In genomic region chr21:28805885-28806284, GRCh38 we compare ENCODE assay signal across 1 cellular context.
A peak's percentile ranks its signal among the peaks of the same experiment; 100 is the strongest.
TF ChIP-seq lines count a peak whose summit lies in the region.

No MANE protein-coding gene starts in this region.

TF ChIP-seq in K562, 482 proteins besides CTCF, POLR2A, EP300 and RAD21 (continued from another document):
- TF ChIP-seq IRF9 (tag; IDR thresholded peaks at IDR 0.05) = no peak
- TF ChIP-seq BACH1 (tag; IDR thresholded peaks at IDR 0.05) = peak; percentile 61; the same call in 1 of the 2 replicates
- TF ChIP-seq, protein P1, sequence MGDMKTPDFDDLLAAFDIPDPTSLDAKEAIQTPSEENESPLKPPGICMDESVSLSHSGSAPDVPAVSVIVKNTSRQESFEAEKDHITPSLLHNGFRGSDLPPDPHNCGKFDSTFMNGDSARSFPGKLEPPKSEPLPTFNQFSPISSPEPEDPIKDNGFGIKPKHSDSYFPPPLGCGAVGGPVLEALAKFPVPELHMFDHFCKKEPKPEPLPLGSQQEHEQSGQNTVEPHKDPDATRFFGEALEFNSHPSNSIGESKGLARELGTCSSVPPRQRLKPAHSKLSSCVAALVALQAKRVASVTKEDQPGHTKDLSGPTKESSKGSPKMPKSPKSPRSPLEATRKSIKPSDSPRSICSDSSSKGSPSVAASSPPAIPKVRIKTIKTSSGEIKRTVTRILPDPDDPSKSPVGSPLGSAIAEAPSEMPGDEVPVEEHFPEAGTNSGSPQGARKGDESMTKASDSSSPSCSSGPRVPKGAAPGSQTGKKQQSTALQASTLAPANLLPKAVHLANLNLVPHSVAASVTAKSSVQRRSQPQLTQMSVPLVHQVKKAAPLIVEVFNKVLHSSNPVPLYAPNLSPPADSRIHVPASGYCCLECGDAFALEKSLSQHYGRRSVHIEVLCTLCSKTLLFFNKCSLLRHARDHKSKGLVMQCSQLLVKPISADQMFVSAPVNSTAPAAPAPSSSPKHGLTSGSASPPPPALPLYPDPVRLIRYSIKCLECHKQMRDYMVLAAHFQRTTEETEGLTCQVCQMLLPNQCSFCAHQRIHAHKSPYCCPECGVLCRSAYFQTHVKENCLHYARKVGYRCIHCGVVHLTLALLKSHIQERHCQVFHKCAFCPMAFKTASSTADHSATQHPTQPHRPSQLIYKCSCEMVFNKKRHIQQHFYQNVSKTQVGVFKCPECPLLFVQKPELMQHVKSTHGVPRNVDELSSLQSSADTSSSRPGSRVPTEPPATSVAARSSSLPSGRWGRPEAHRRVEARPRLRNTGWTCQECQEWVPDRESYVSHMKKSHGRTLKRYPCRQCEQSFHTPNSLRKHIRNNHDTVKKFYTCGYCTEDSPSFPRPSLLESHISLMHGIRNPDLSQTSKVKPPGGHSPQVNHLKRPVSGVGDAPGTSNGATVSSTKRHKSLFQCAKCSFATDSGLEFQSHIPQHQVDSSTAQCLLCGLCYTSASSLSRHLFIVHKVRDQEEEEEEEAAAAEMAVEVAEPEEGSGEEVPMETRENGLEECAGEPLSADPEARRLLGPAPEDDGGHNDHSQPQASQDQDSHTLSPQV (IDR thresholded peaks at IDR 0.05) = no peak
- no peak for TF ChIP-seq THAP7 (CRISPR knock-in tag; IDR thresholded peaks at IDR 0.05)
- no peak for TF ChIP-seq BCL6 (CRISPR knock-in tag; IDR thresholded peaks at IDR 0.05)
- 0 out of 2 replicates have a peak, but pooled peaks have one; percentile 17 for TF ChIP-seq SOX6 (IDR thresholded peaks at IDR 0.05)
- no peak for TF ChIP-seq GABPB2 (CRISPR knock-in tag; conservative IDR thresholded peaks at IDR 0.05)
- TF ChIP-seq POLR2H (tag; IDR thresholded peaks at IDR 0.05; ENCODE audit: low read depth) = no peak
- TF ChIP-seq L3MBTL2 (IDR thresholded peaks at IDR 0.05) = no peak
- TF ChIP-seq DMBX1 (CRISPR knock-in tag; IDR thresholded peaks at IDR 0.05; ENCODE audit: borderline replicate concordance) = no peak
- no peak for TF ChIP-seq LEF1 (IDR thresholded peaks at IDR 0.05)
- no peak for TF ChIP-seq CEBPG (CRISPR knock-in tag; IDR thresholded peaks at IDR 0.05)
- TF ChIP-seq CEBPG (tag; conservative IDR thresholded peaks at IDR 0.05 in 1 of 2, IDR thresholded peaks at IDR 0.05 in 1 of 2) = 0 out of 4 replicates have a peak, but pooled peaks of 1 of the 2 experiments have one; percentile 15
- TF ChIP-seq ZNF280A (IDR thresholded peaks at IDR 0.05; ENCODE audit: low read depth, partially characterized antibody) = no peak
- TF ChIP-seq ZBTB8A (IDR thresholded peaks at IDR 0.05; ENCODE audit: partially characterized antibody) = no peak
- TF ChIP-seq HDAC3 (IDR thresholded peaks at IDR 0.05; ENCODE audit: borderline replicate concordance, partially characterized antibody) = no peak
